12 cellular contexts compared by ENCODE assay signal in genomic region chr14:37168721-37169120, GRCh38.
"Had no signal": no experiment of that assay in that cellular context is flagged by ENCODE, and none has a peak within 500 bp of the region (broad histone marks: within the 10 kb centered on the region; RNA-seq: fewer than 3 reads in every experiment).

No MANE protein-coding gene starts in this region.

- DNase-seq: activated CD4-positive, alpha-beta T cell treated with anti-CD3 and anti-CD28 coated beads, Interleukin-2, amount 50 U/mL, for 48 hours; activated CD4-positive, CD25-positive, alpha-beta regulatory T cell treated with anti-CD3 and anti-CD28 coated beads, Interleukin-2, amount 50 U/mL, for 72 hours; activated gamma-delta T cell; activated naive CD8-positive, alpha-beta T cell treated with anti-CD3 and anti-CD28 coated beads for 36 hours; activated T-cell treated with anti-CD3 and anti-CD28 coated beads, Interleukin-2, amount 50 U/mL, for 48 hours; aorta; hypothalamus; left cardiac atrium; sigmoid colon; stimulated activated CD4-positive, alpha-beta T cell treated with anti-CD3 and anti-CD28 coated beads, Interleukin-12 subunit alpha, Interleukin-12 subunit beta, amount 100 ng/mL, for 4 hours; stimulated activated naive CD4-positive, alpha-beta T cell; upper lobe of left lung had no signal
